In genomic region chr2:225196579-225196978, GRCh38 we compare ENCODE assay signal across 20 cellular contexts.
"Had no signal": no experiment of that assay in that cellular context is flagged by ENCODE, and none has a peak within 500 bp of the region (broad histone marks: within the 10 kb centered on the region; RNA-seq: fewer than 3 reads in every experiment).

No MANE protein-coding gene starts in this region.

- DNase-seq: effector CD4-positive, alpha-beta T cell; endodermal cell; foreskin melanocyte; heart left ventricle; hippocampal formation; mammary epithelial cell; naive thymus-derived CD8-positive, alpha-beta T cell; posterior cingulate gyrus; stimulated activated CD4-positive, alpha-beta T cell treated with anti-CD3 and anti-CD28 coated beads, Interleukin-2, amount 100 ng/mL, for 24 hours; stimulated activated CD4-positive, alpha-beta T cell treated with anti-CD3 and anti-CD28 coated beads, Interleukin-4, amount 100 ng/mL, for 4 hours; stimulated activated naive B cell treated with anti-CD40 and anti-IgM and Interleukin-4, amounts not matched to agents 10 μg/mL and 1 μg/mL and 100 μg/mL, for 72 hours; stimulated activated naive CD8-positive, alpha-beta T cell treated with anti-CD3 and anti-CD28 coated beads, Interleukin-15, amount 100 ng/mL, for 72 hours; testis; transverse colon had no signal

- H3K4me3 ChIP-seq: coronary artery, esophagus muscularis mucosa, heart left ventricle, skin epidermis, testis, transverse colon had no signal

- ATAC-seq: heart left ventricle; left lobe of liver; naive thymus-derived CD8-positive, alpha-beta T cell; sciatic nerve; stimulated activated naive B cell treated with anti-CD40 and anti-IgM and Interleukin-4, amounts not matched to agents 10 μg/mL and 1 μg/mL and 100 μg/mL, for 72 hours; stimulated activated naive CD8-positive, alpha-beta T cell treated with anti-CD3 and anti-CD28 coated beads, Interleukin-15, amount 100 ng/mL, for 72 hours had no signal

- FAIRE-seq: islet of Langerhans had no signal

- H3K36me3 ChIP-seq: esophagus muscularis mucosa, heart left ventricle, transverse colon had no signal

- H3K9me3 ChIP-seq: esophagus muscularis mucosa, heart left ventricle, testis, transverse colon had no signal

- H3K27me3 ChIP-seq: esophagus muscularis mucosa, heart left ventricle, testis, transverse colon had no signal

- H3K27ac ChIP-seq: coronary artery, esophagus muscularis mucosa, heart left ventricle, skin epidermis, testis, transverse colon had no signal

- H3K4me1 ChIP-seq: esophagus muscularis mucosa, heart left ventricle, testis, transverse colon had no signal
